Comparison of ENCODE assay signal across 27 cellular contexts in genomic region chr22:22487869-22488597, GRCh38. TPM values are rescaled to one million over a fixed set of nuclear protein-coding genes. Genes with fewer than 3 reads are reported as not detected.
"Had no signal": no experiment of that assay in that cellular context is flagged by ENCODE, and none has a peak within 500 bp of the region (broad histone marks: within the 10 kb centered on the region; RNA-seq: fewer than 3 reads in every experiment).

No MANE protein-coding gene starts in this region.

- H3K4me1 ChIP-seq: esophagus squamous epithelium, gastrocnemius medialis, pancreas, psoas muscle, right atrium auricular region, thyroid gland had no signal

- H3K4me3 ChIP-seq: coronary artery, esophagus squamous epithelium, gastrocnemius medialis, pancreas, psoas muscle, right atrium auricular region, thyroid gland had no signal

- H3K36me3 ChIP-seq: esophagus squamous epithelium, gastrocnemius medialis, right atrium auricular region had no signal

- H3K27ac ChIP-seq: coronary artery, esophagus squamous epithelium, gastrocnemius medialis, pancreas, psoas muscle, right atrium auricular region, thyroid gland had no signal

- H3K9me3 ChIP-seq: esophagus squamous epithelium, gastrocnemius medialis, pancreas, psoas muscle, right atrium auricular region, thyroid gland had no signal

- H3K27me3 ChIP-seq: esophagus squamous epithelium, gastrocnemius medialis, pancreas, right atrium auricular region, thyroid gland had no signal

- DNase-seq: activated B cell treated with CpG ODN at 0.5 μM for 24 hours; activated CD4-positive, alpha-beta T cell treated with anti-CD3 and anti-CD28 coated beads for 36 hours; activated CD4-positive, alpha-beta T cell treated with anti-CD3 and anti-CD28 coated beads, Interleukin-2, amount 50 U/mL, for 4 hours; activated CD8-positive, alpha-beta memory T cell treated with anti-CD3 and anti-CD28 coated beads, Interleukin-2, amount 50 U/mL, for 48 hours; activated effector memory CD4-positive, alpha-beta T cell treated with Interleukin-2 at 50 U/mL for 16 hours; activated naive CD4-positive, alpha-beta T cell treated with anti-CD3 and anti-CD28 coated beads, Interleukin-2, amount 10 ng/mL, durations not matched to agents 7 days and 5 days; activated T-cell treated with anti-CD3 and anti-CD28 coated beads, Interleukin-2, amount 50 U/mL, for 72 hours; amygdala; cerebellar nuclear complex; endodermal cell; esophagus squamous epithelium; gastrocnemius medialis; hippocampal formation; left ventricle myocardium superior; nephron progenitor cell; pancreas; psoas muscle; stimulated activated CD4-positive, alpha-beta T cell treated with anti-CD3 and anti-CD28 coated beads, Interleukin-1b, Interleukin-23, amount 100 ng/mL, for 48 hours; substantia nigra; T-helper 9 cell; thyroid gland had no signal

RNA-seq across cellular contexts. Expression of gene ZNF280A, which starts 32.0 kb away (rescaled TPM):
- total RNA-seq: activated B cell treated with CpG ODN at 0.5 μM for 24 hours; activated CD4-positive, alpha-beta T cell treated with anti-CD3 and anti-CD28 coated beads for 36 hours; activated CD8-positive, alpha-beta memory T cell treated with anti-CD3 and anti-CD28 coated beads for 36 hours; activated T-cell treated with anti-CD3 and anti-CD28 coated beads, Interleukin-2, amount 50 U/mL, for 72 hours; bronchial epithelial cell; esophagus squamous epithelium; gastrocnemius medialis; left ventricle myocardium superior; pancreas; psoas muscle; right atrium auricular region; skeletal muscle tissue; thyroid gland; urinary bladder had no signal
- polyA plus RNA-seq: pancreas, psoas muscle, urinary bladder had no signal
